ENCODE assay signal across 1 cellular context in genomic region chr3:52191663-52192062, GRCh38.
TF ChIP-seq lines count a peak whose summit lies in the region.

No MANE protein-coding gene starts in this region.

TF ChIP-seq in IMR-90, 13 proteins besides CTCF, POLR2A, EP300 and RAD21:
- TF ChIP-seq MAZ (IDR thresholded peaks at IDR 0.05; ENCODE audit: borderline replicate concordance, low read depth, low read length) (no peak), MAFK (IDR thresholded peaks at IDR 0.05; ENCODE audit: low read depth, low read length) (no peak)
